Comparison of ENCODE assay signal across 1 cellular context in genomic region chr9:129987047-129987446, GRCh38.
TF ChIP-seq lines count a peak whose summit lies in the region.

No MANE protein-coding gene starts in this region.

TF ChIP-seq in SK-N-SH, 30 proteins besides CTCF, POLR2A, EP300 and RAD21 (continued from another document):
- TF ChIP-seq, protein P1, sequence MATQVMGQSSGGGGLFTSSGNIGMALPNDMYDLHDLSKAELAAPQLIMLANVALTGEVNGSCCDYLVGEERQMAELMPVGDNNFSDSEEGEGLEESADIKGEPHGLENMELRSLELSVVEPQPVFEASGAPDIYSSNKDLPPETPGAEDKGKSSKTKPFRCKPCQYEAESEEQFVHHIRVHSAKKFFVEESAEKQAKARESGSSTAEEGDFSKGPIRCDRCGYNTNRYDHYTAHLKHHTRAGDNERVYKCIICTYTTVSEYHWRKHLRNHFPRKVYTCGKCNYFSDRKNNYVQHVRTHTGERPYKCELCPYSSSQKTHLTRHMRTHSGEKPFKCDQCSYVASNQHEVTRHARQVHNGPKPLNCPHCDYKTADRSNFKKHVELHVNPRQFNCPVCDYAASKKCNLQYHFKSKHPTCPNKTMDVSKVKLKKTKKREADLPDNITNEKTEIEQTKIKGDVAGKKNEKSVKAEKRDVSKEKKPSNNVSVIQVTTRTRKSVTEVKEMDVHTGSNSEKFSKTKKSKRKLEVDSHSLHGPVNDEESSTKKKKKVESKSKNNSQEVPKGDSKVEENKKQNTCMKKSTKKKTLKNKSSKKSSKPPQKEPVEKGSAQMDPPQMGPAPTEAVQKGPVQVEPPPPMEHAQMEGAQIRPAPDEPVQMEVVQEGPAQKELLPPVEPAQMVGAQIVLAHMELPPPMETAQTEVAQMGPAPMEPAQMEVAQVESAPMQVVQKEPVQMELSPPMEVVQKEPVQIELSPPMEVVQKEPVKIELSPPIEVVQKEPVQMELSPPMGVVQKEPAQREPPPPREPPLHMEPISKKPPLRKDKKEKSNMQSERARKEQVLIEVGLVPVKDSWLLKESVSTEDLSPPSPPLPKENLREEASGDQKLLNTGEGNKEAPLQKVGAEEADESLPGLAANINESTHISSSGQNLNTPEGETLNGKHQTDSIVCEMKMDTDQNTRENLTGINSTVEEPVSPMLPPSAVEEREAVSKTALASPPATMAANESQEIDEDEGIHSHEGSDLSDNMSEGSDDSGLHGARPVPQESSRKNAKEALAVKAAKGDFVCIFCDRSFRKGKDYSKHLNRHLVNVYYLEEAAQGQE (IDR thresholded peaks at IDR 0.05; ENCODE audit: low read depth, low read length), result no peak
- TF ChIP-seq FOXJ3 (CRISPR knock-in tag; IDR thresholded peaks at IDR 0.05), result no peak
- TF ChIP-seq FOSL2 (IDR thresholded peaks at IDR 0.05; ENCODE audit: borderline replicate concordance, low read depth), result no peak
- no peak for TF ChIP-seq CHD2 (IDR thresholded peaks at IDR 0.05; ENCODE audit: low read length, partially characterized antibody)
- no peak for TF ChIP-seq USF2 (IDR thresholded peaks at IDR 0.05; ENCODE audit: borderline replicate concordance, low read depth, low read length)
- TF ChIP-seq, protein P2, sequence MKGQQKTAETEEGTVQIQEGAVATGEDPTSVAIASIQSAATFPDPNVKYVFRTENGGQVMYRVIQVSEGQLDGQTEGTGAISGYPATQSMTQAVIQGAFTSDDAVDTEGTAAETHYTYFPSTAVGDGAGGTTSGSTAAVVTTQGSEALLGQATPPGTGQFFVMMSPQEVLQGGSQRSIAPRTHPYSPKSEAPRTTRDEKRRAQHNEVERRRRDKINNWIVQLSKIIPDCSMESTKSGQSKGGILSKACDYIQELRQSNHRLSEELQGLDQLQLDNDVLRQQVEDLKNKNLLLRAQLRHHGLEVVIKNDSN (IDR thresholded peaks at IDR 0.05; ENCODE audit: borderline replicate concordance, low read depth), result no peak
- TF ChIP-seq FOXM1 (IDR thresholded peaks at IDR 0.05; ENCODE audit: low read depth), result no peak
- TF ChIP-seq TEAD4 (IDR thresholded peaks at IDR 0.05; ENCODE audit: borderline replicate concordance, insufficient read depth), result no peak
- no peak for TF ChIP-seq NFIC (IDR thresholded peaks at IDR 0.05; ENCODE audit: borderline replicate concordance)
- TF ChIP-seq TAF1 (IDR thresholded peaks at IDR 0.05; ENCODE audit: borderline replicate concordance, low read depth, low read length), result no peak
